ENCODE assay signal across 3 cellular contexts in genomic region chr21:43708745-43709381, GRCh38.
TF ChIP-seq lines count a peak whose summit lies in the region.

No MANE protein-coding gene starts in this region.

TF ChIP-seq in HepG2, 621 proteins besides CTCF, POLR2A, EP300 and RAD21:
- TF ChIP-seq NFYC (CRISPR knock-in tag; IDR thresholded peaks at IDR 0.05) (no peak), ZMYM3 (CRISPR knock-in tag; IDR thresholded peaks at IDR 0.05) (peak; percentile 73)

TF ChIP-seq in Ishikawa, 13 proteins besides CTCF, POLR2A, EP300 and RAD21:
- TF ChIP-seq NFIC (IDR thresholded peaks at IDR 0.05) (peak; percentile 86), USF1 (IDR thresholded peaks at IDR 0.05) (no peak), CEBPB (IDR thresholded peaks at IDR 0.05) (no peak), EGR1 (IDR thresholded peaks at IDR 0.05) (no peak), MAX (IDR thresholded peaks at IDR 0.05) (peak; percentile 60; the same call in 1 of the 2 replicates), YY1 (IDR thresholded peaks at IDR 0.05; ENCODE audit: low read depth) (0 out of 2 replicates have a peak, but pooled peaks have one; percentile 33), TCF12 (IDR thresholded peaks at IDR 0.05; ENCODE audit: low read depth) (peak; percentile 95), FOXM1 (IDR thresholded peaks at IDR 0.05; ENCODE audit: borderline replicate concordance, low read depth) (peak; percentile 75), TAF1 (IDR thresholded peaks at IDR 0.05; ENCODE audit: low read depth) (no peak), CREB1 (IDR thresholded peaks at IDR 0.05; ENCODE audit: low read depth) (no peak), ZBTB7A (IDR thresholded peaks at IDR 0.05; ENCODE audit: low read depth) (no peak), TEAD4 (IDR thresholded peaks at IDR 0.05) (peak; percentile 85)
- TF ChIP-seq, protein P1, sequence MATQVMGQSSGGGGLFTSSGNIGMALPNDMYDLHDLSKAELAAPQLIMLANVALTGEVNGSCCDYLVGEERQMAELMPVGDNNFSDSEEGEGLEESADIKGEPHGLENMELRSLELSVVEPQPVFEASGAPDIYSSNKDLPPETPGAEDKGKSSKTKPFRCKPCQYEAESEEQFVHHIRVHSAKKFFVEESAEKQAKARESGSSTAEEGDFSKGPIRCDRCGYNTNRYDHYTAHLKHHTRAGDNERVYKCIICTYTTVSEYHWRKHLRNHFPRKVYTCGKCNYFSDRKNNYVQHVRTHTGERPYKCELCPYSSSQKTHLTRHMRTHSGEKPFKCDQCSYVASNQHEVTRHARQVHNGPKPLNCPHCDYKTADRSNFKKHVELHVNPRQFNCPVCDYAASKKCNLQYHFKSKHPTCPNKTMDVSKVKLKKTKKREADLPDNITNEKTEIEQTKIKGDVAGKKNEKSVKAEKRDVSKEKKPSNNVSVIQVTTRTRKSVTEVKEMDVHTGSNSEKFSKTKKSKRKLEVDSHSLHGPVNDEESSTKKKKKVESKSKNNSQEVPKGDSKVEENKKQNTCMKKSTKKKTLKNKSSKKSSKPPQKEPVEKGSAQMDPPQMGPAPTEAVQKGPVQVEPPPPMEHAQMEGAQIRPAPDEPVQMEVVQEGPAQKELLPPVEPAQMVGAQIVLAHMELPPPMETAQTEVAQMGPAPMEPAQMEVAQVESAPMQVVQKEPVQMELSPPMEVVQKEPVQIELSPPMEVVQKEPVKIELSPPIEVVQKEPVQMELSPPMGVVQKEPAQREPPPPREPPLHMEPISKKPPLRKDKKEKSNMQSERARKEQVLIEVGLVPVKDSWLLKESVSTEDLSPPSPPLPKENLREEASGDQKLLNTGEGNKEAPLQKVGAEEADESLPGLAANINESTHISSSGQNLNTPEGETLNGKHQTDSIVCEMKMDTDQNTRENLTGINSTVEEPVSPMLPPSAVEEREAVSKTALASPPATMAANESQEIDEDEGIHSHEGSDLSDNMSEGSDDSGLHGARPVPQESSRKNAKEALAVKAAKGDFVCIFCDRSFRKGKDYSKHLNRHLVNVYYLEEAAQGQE (IDR thresholded peaks at IDR 0.05; ENCODE audit: low read depth): no peak

TF ChIP-seq in H1, 55 proteins besides CTCF, POLR2A, EP300 and RAD21:
- TF ChIP-seq RBBP5 (IDR thresholded peaks at IDR 0.05; ENCODE audit: borderline replicate concordance, low read depth, low read length): no peak
- no peak for TF ChIP-seq SAP30 (IDR thresholded peaks at IDR 0.05; ENCODE audit: insufficient read depth, insufficient replicate concordance, low read length)
- TF ChIP-seq KDM1A (IDR thresholded peaks at IDR 0.05; ENCODE audit: borderline replicate concordance, low read length): peak; percentile 73
TF ChIP-seq in H1: peak in this region for 1.
